Comparison of ENCODE assay signal across 17 cellular contexts in genomic region chr5:34576849-34577248, GRCh38.
DNase-seq lines count a peak whose midpoint lies in the region; TF ChIP-seq lines count a peak whose summit lies in the region.
"Had no signal": no experiment of that assay in that cellular context is flagged by ENCODE, and none has a peak within 500 bp of the region (broad histone marks: within the 10 kb centered on the region; RNA-seq: fewer than 3 reads in every experiment).

No MANE protein-coding gene starts in this region.

- peaks cover 26% of the 10 kb centered on the region for H3K4me1 ChIP-seq in HEK293 (ENCODE audit: control insufficient read depth, insufficient read depth, low read length)
- no peaks in the 10 kb centered on the region for H3K4me1 ChIP-seq in testis
- H3K4me1 ChIP-seq in esophagus muscularis mucosa = peaks cover 0 to 3% (median 0%) of the 10 kb centered on the region in 4 donors

- TF ChIP-seq CTCF in HEK293 (tag by site-specific recombination; IDR thresholded peaks at IDR 0.05) (no peak; the same call in 1 of the 2 replicates), astrocyte of the spinal cord (IDR thresholded peaks at IDR 0.05; ENCODE audit: low read depth, low read length) (no peak), mesothelial cell of epicardium (IDR thresholded peaks at IDR 0.05; ENCODE audit: unreplicated experiment) (no peak), testis (IDR thresholded peaks at IDR 0.05) (no peak), esophagus muscularis mucosa (IDR thresholded peaks at IDR 0.05) (no peak)

- H3K4me3 ChIP-seq in HEK293 (ENCODE audit: low read depth, low read length) (no peak overlapping the region), astrocyte of the spinal cord (ENCODE audit: low read depth, low read length) (no peak overlapping the region), testis (no peak overlapping the region), esophagus muscularis mucosa (no peak overlapping the region)
- H3K4me3 ChIP-seq: SK-N-MC had no signal

- peak; percentile 47 for DNase-seq in A172 (ENCODE audit: low spot score)
- DNase-seq in astrocyte of the spinal cord (ENCODE audit: low read depth, low spot score) = peak; percentile 10
- no peak for DNase-seq in mesothelial cell of epicardium (ENCODE audit: low spot score in 2 of 2, unreplicated experiment in 2 of 2)
- DNase-seq in G401 (ENCODE audit: low spot score) = no peak
- no peak for DNase-seq in D341Med (ENCODE audit: low spot score)
- no peak for DNase-seq in testis
- DNase-seq in esophagus muscularis mucosa (ENCODE audit: extremely low spot score) = no peak
- DNase-seq: AML-193; Calu3; CD4-positive, alpha-beta T cell; DMS79 treated with DMSO at 0.1 percent for 48 hours; H7; NCI-H1048; NCI-H226; NCI-H526 had no signal

- no peak overlapping the region for H3K4me3 Mint-ChIP-seq in mesothelial cell of epicardium
- H3K4me3 Mint-ChIP-seq: CD4-positive, alpha-beta T cell had no signal

- H3K27ac ChIP-seq in HEK293 (ENCODE audit: extremely low read depth, low read depth, low read length) (peak overlapping the region; percentile 61; the same call in 1 of the 2 replicates), testis (no peak overlapping the region), esophagus muscularis mucosa (replicated peaks in 1 of 4) (no peak overlapping the region)
- H3K27ac ChIP-seq: SK-N-MC had no signal

- H3K36me3 ChIP-seq in HEK293 (ENCODE audit: control insufficient read depth in 2 of 2, insufficient read depth in 1 of 2, low read length in 2 of 2) (no peaks in the 10 kb centered on the region), testis (ENCODE audit: low read depth, missing control alignments) (no peaks in the 10 kb centered on the region), esophagus muscularis mucosa (no peaks in the 10 kb centered on the region)

- WGBS in testis, 2 donors = 62 to 64% methylated on average over 6 of the region's 6 CpGs
- 75% methylated on average over 6 of the region's 6 CpGs for WGBS in esophagus muscularis mucosa

- H3K27ac Mint-ChIP-seq in mesothelial cell of epicardium = peak overlapping the region; percentile 72
- H3K27ac Mint-ChIP-seq: CD4-positive, alpha-beta T cell had no signal

- H3K27me3 ChIP-seq in testis = no peaks in the 10 kb centered on the region
- H3K27me3 ChIP-seq in esophagus muscularis mucosa = no peaks in the 10 kb centered on the region

- intact Hi-C loops in testis (cut with DNase I; ENCODE audit: low total_unique reads) (no loop called here), esophagus muscularis mucosa (cut with DNase I) (no loop called here)

- peaks cover 4% of the 10 kb centered on the region for H3K9me3 Mint-ChIP-seq in mesothelial cell of epicardium
- H3K9me3 Mint-ChIP-seq: CD4-positive, alpha-beta T cell had no signal

- TF ChIP-seq POLR2A in testis (IDR thresholded peaks at IDR 0.05) (no peak), esophagus muscularis mucosa (IDR thresholded peaks at IDR 0.05; ENCODE audit: low read depth) (no peak)

- no peaks in the 10 kb centered on the region for H3K27me3 Mint-ChIP-seq in mesothelial cell of epicardium (ENCODE audit: low read depth)

- CTCF ChIA-PET in HEK293 (lab: Yijun Ruan, JAX) = interaction anchor here (0.9 kb wide), 1 partner anchor 38 kb away, joined by 3 read pairs; no protein-coding TSS in a partner anchor

- H3K9me3 ChIP-seq in HEK293 (ENCODE audit: control insufficient read depth, insufficient read depth, low read depth, low read length) = no peaks in the 10 kb centered on the region; the same call in 1 of the 2 replicates
- no peaks in the 10 kb centered on the region for H3K9me3 ChIP-seq in testis
- no peaks in the 10 kb centered on the region for H3K9me3 ChIP-seq in esophagus muscularis mucosa

- H3K4me1 Mint-ChIP-seq in mesothelial cell of epicardium = peaks cover 11% of the 10 kb centered on the region

- in situ Hi-C loops in astrocyte of the spinal cord (cut with HindIII; ENCODE audit: low sequenced_read_pairs) (no loop called here), G401 (cut with HindIII; ENCODE audit: low sequenced_read_pairs) (no loop called here)

- no peak for TF ChIP-seq EP300 in esophagus muscularis mucosa (IDR thresholded peaks at IDR 0.05)

- H3K36me3 Mint-ChIP-seq in mesothelial cell of epicardium = no peaks in the 10 kb centered on the region

- POLR2A ChIA-PET in HEK293 (lab: Yijun Ruan, JAX) = interaction anchor here (1.0 kb wide), 1 partner anchor 79 kb away, joined by 3 read pairs; the partner anchor contains the start of gene RAI14

TF ChIP-seq in HEK293, 187 proteins besides CTCF, POLR2A, EP300 and RAD21 (continues in another document):
- TF ChIP-seq ZEB2 (tag by site-specific recombination; IDR thresholded peaks at IDR 0.05) = peak; percentile 28; the same call in 1 of the 2 replicates
- TF ChIP-seq ZBTB10 (tag by site-specific recombination; IDR thresholded peaks at IDR 0.05) = no peak
- TF ChIP-seq ZNF518A (tag by site-specific recombination; conservative IDR thresholded peaks at IDR 0.05; ENCODE audit: low read depth) = no peak
- TF ChIP-seq BCL11B (tag by site-specific recombination; IDR thresholded peaks at IDR 0.05; ENCODE audit: low read depth) = no peak
- TF ChIP-seq ZNF530 (tag by site-specific recombination; IDR thresholded peaks at IDR 0.05; ENCODE audit: low read depth) = no peak
- TF ChIP-seq ZNF449 (tag by site-specific recombination; IDR thresholded peaks at IDR 0.05) = no peak
- TF ChIP-seq ZNF501 (tag by site-specific recombination; IDR thresholded peaks at IDR 0.05) = no peak

Comparison
In these comparisons a context has a peak if more than half of its experiments do, and no peak if none do; other contexts are left out.
1. DNase-seq: peak in A172 (single experiment) and astrocyte of the spinal cord (single experiment); none in mesothelial cell of epicardium (0 of 2), G401 (single experiment), D341Med (single experiment), testis (single experiment) and esophagus muscularis mucosa (single experiment).